9 cellular contexts compared by ENCODE assay signal in genomic region chr5:171337207-171337562, GRCh38. TPM values are rescaled to one million over a fixed set of nuclear protein-coding genes. Genes with fewer than 3 reads are reported as not detected.
DNase-seq lines count a peak whose midpoint lies in the region; ATAC-seq and TF ChIP-seq lines count a peak whose summit lies in the region.
"Had no signal": no experiment of that assay in that cellular context is flagged by ENCODE, and none has a peak within 500 bp of the region (broad histone marks: within the 10 kb centered on the region; RNA-seq: fewer than 3 reads in every experiment).

No MANE protein-coding gene starts in this region.

- H3K27me3 ChIP-seq in CD8-positive, alpha-beta T cell (ENCODE audit: insufficient read depth, low read length), result no peaks in the 10 kb centered on the region
- no peaks in the 10 kb centered on the region for H3K27me3 ChIP-seq in PC-9 (ENCODE audit: insufficient read depth, low read depth)
- H3K27me3 ChIP-seq in neuron (ENCODE audit: insufficient read depth, low read length), result peaks cover 13% of the 10 kb centered on the region

- H3K36me3 ChIP-seq in CD8-positive, alpha-beta T cell (ENCODE audit: insufficient read depth, low read length), result no peaks in the 10 kb centered on the region
- no peaks in the 10 kb centered on the region for H3K36me3 ChIP-seq in PC-9 (ENCODE audit: low read depth)
- H3K36me3 ChIP-seq in neuron (ENCODE audit: insufficient read depth, low read length), result no peaks in the 10 kb centered on the region

- H3K36me3 Mint-ChIP-seq in CD8-positive, alpha-beta T cell, result no peaks in the 10 kb centered on the region
- H3K36me3 Mint-ChIP-seq in effector memory CD8-positive, alpha-beta T cell (ENCODE audit: insufficient read depth), result no peaks in the 10 kb centered on the region

- H3K4me3 Mint-ChIP-seq in CD8-positive, alpha-beta T cell, result peak overlapping the region; percentile 66
- H3K4me3 Mint-ChIP-seq in effector memory CD8-positive, alpha-beta T cell, result peak overlapping the region; percentile 46 to 51

- H3K4me1 ChIP-seq in CD8-positive, alpha-beta T cell (ENCODE audit: insufficient read depth, low read length), result no peaks in the 10 kb centered on the region
- H3K4me1 ChIP-seq in PC-9 (replicated peaks; ENCODE audit: insufficient read depth) (0 out of 2 replicates have a peak, but pooled peaks cover 6% of the 10 kb centered on the region), neuron (ENCODE audit: insufficient read depth, low read length) (peaks cover 4% of the 10 kb centered on the region)

- no peaks in the 10 kb centered on the region for H3K9me3 ChIP-seq in CD8-positive, alpha-beta T cell (ENCODE audit: low read length)
- H3K9me3 ChIP-seq in PC-9 (ENCODE audit: insufficient read depth, low read depth) (no peaks in the 10 kb centered on the region), neuron (ENCODE audit: low read length) (no peaks in the 10 kb centered on the region)

- BruUV-seq in PC-9 (replicated peaks; lab: Mats Ljungman, UMichigan), result no TSS peak

- intact Hi-C loops in CD8-positive, alpha-beta T cell (cut with DNase I, micrococcal nuclease), result loop anchor here in 1 of 2 experiments (2.0 to 5.0 kb wide), 2 partner anchors 592 to 900 kb away; no protein-coding TSS in a partner anchor
- intact Hi-C loops in PC-9 (cut with micrococcal nuclease; ENCODE audit: unreplicated experiment), result loop anchor here (1.0 to 10.0 kb wide), 7 partner anchors 64 to 902 kb away; no protein-coding TSS in a partner anchor

- H3K27me3 Mint-ChIP-seq in CD8-positive, alpha-beta T cell (ENCODE audit: low read depth), result peaks cover 37% of the 10 kb centered on the region
- H3K27me3 Mint-ChIP-seq in effector memory CD8-positive, alpha-beta T cell, result peaks cover 59 to 68% of the 10 kb centered on the region in 2 donors

- CTCF ChIA-PET in CD8-positive, alpha-beta T cell (lab: Charles Lee), result interaction anchor here (1.2 to 3.7 kb wide), 3 partner anchors 128 to 592 kb away, joined by 3 to 13 read pairs (median 3); no protein-coding TSS in a partner anchor
- CTCF ChIA-PET in PC-9 (lab: Charles Lee), result interaction anchor here (0.6 kb wide), 1 partner anchor 728 kb away, joined by 4 read pairs; no protein-coding TSS in a partner anchor

- no peak for ATAC-seq in CD8-positive, alpha-beta T cell
- ATAC-seq in effector memory CD8-positive, alpha-beta T cell (replicated peaks), result no peak
- ATAC-seq in HG02571 (IDR thresholded peaks at IDR 0.05; ENCODE audit: unreplicated experiment) (no peak), GM18861 (IDR thresholded peaks at IDR 0.05; ENCODE audit: unreplicated experiment) (no peak), GM18907 (IDR thresholded peaks at IDR 0.05; ENCODE audit: unreplicated experiment) (no peak)

- H3K4me1 Mint-ChIP-seq in CD8-positive, alpha-beta T cell (ENCODE audit: low read depth), result peaks cover 7% of the 10 kb centered on the region
- H3K4me1 Mint-ChIP-seq in effector memory CD8-positive, alpha-beta T cell (ENCODE audit: low read depth in 2 of 2), result peaks cover 0 to 4% of the 10 kb centered on the region in 2 donors

- TF ChIP-seq CTCF in CD8-positive, alpha-beta T cell (IDR thresholded peaks at IDR 0.05), result no peak
- TF ChIP-seq CTCF in PC-9 (conservative IDR thresholded peaks at IDR 0.05), result 0 out of 2 replicates have a peak, but pooled peaks have one; percentile 11

- H4K20me1 ChIP-seq in PC-9 (ENCODE audit: insufficient read depth), result no peaks in the 10 kb centered on the region

- DNase-seq in CD8-positive, alpha-beta T cell, result no peak
- DNase-seq in PC-9 (no peak), H4 (ENCODE audit: low spot score) (no peak)
- DNase-seq in effector memory CD8-positive, alpha-beta T cell, result no peak

- H3K79me2 ChIP-seq in PC-9 (ENCODE audit: low read depth), result no peaks in the 10 kb centered on the region

- peak overlapping the region; percentile 80 for H3K4me2 ChIP-seq in PC-9

- H3K9me2 ChIP-seq in PC-9 (ENCODE audit: insufficient read depth), result no peaks in the 10 kb centered on the region

- peak overlapping the region; percentile 87 for H2AFZ ChIP-seq in PC-9
- peak overlapping the region; percentile 13 for H2AFZ ChIP-seq in neuron (ENCODE audit: low read depth, low read length)

- no peak overlapping the region for H3K27ac Mint-ChIP-seq in CD8-positive, alpha-beta T cell
- no peak overlapping the region for H3K27ac Mint-ChIP-seq in effector memory CD8-positive, alpha-beta T cell

- H3F3A ChIP-seq in PC-9 (ENCODE audit: insufficient read depth, low read depth), result no peaks in the 10 kb centered on the region

- H3K9me3 Mint-ChIP-seq in CD8-positive, alpha-beta T cell, result no peaks in the 10 kb centered on the region
- no peaks in the 10 kb centered on the region for H3K9me3 Mint-ChIP-seq in effector memory CD8-positive, alpha-beta T cell

- POLR2A ChIA-PET in CD8-positive, alpha-beta T cell (lab: Charles Lee), result no interaction called here
- POLR2A ChIA-PET in PC-9 (lab: Charles Lee; ENCODE audit: unreplicated experiment), result no interaction called here

- H3K4me3 ChIP-seq in CD8-positive, alpha-beta T cell (ENCODE audit: low read depth, low read length), result peak overlapping the region; percentile 46
- H3K4me3 ChIP-seq in PC-9 (peak overlapping the region; percentile 48), neuron (ENCODE audit: low read length) (peak overlapping the region; percentile 37)

- H3K27ac ChIP-seq in CD8-positive, alpha-beta T cell (ENCODE audit: low read depth, low read length), result no peak overlapping the region
- H3K27ac ChIP-seq in PC-9, result no peak overlapping the region

RNA-seq across cellular contexts. Expression of gene TLX3, which starts 28.1 kb away (rescaled TPM):
- total RNA-seq in CD8-positive, alpha-beta T cell, result not detected
- not detected in 2 replicates for total RNA-seq in PC-9 (2021)
- not detected in 2 replicates for total RNA-seq in H4 (2014; rRNA removed; shearing (Covaris generic))
- total RNA-seq: M059J had no signal

RNA-seq across cellular contexts. Expression of gene NPM1, which starts 50.5 kb away (rescaled TPM):
- 1,000 to 10,000 TPM; 1,297 to 1,299 TPM for total RNA-seq in CD8-positive, alpha-beta T cell
- total RNA-seq in PC-9 (2021), result 2,285 and 2,364 TPM in 2 replicates
- total RNA-seq in H4 (2014; rRNA removed; shearing (Covaris generic)), result 2,050 and 2,786 TPM in 2 replicates
